19 cellular contexts compared by ENCODE assay signal in genomic region chr12:112798019-112798760, GRCh38. TPM values are rescaled to one million over a fixed set of nuclear protein-coding genes. Genes with fewer than 3 reads are reported as not detected.
DNase-seq lines count a peak whose midpoint lies in the region; ATAC-seq and TF ChIP-seq lines count a peak whose summit lies in the region.
"Had no signal": no experiment of that assay in that cellular context is flagged by ENCODE, and none has a peak within 500 bp of the region (broad histone marks: within the 10 kb centered on the region; RNA-seq: fewer than 3 reads in every experiment).

No MANE protein-coding gene starts in this region.

- H3K4me1 Mint-ChIP-seq in activated naive CD8-positive, alpha-beta T cell treated with anti-CD3 and anti-CD28 coated beads, Interleukin-2, amount 50 U/mL, for 24 hours: peaks cover 4% of the 10 kb centered on the region
- H3K4me1 Mint-ChIP-seq: activated CD4-positive, alpha-beta T cell treated with anti-CD3 and anti-CD28 coated beads, Interleukin-2, amount 10 ng/mL, durations not matched to agents 24 days and 14 days; activated naive CD4-positive, alpha-beta T cell treated with anti-CD3 and anti-CD28 coated beads, Interleukin-2, amount 10 ng/mL, durations not matched to agents 7 days and 5 days; B cell had no signal

- 25 to 50% methylated on average over 10 of the region's 10 CpGs for WGBS in sigmoid colon, 2 donors

- H3F3A ChIP-seq in neural cell (ENCODE audit: insufficient read depth, low read length, poor library complexity, severe bottlenecking): no peaks in the 10 kb centered on the region

- H3K9me3 Mint-ChIP-seq in activated naive CD8-positive, alpha-beta T cell treated with anti-CD3 and anti-CD28 coated beads, Interleukin-2, amount 50 U/mL, for 24 hours: no peaks in the 10 kb centered on the region
- H3K9me3 Mint-ChIP-seq: activated CD4-positive, alpha-beta T cell treated with anti-CD3 and anti-CD28 coated beads, Interleukin-2, amount 10 ng/mL, durations not matched to agents 24 days and 14 days; activated naive CD4-positive, alpha-beta T cell treated with anti-CD3 and anti-CD28 coated beads, Interleukin-2, amount 10 ng/mL, durations not matched to agents 7 days and 5 days; stimulated activated memory B cell treated with anti-CD40 and anti-IgM and Interleukin-4, amounts not matched to agents 10 μg/mL and 1 μg/mL and 100 μg/mL, for 72 hours had no signal

- H3K4me2 ChIP-seq in neural cell (ENCODE audit: low read length): no peak overlapping the region

- no peak overlapping the region for H3K4me3 Mint-ChIP-seq in activated naive CD8-positive, alpha-beta T cell treated with anti-CD3 and anti-CD28 coated beads, Interleukin-2, amount 50 U/mL, for 24 hours
- H3K4me3 Mint-ChIP-seq: activated CD4-positive, alpha-beta T cell treated with anti-CD3 and anti-CD28 coated beads, Interleukin-2, amount 10 ng/mL, durations not matched to agents 24 days and 14 days; activated naive CD4-positive, alpha-beta T cell treated with anti-CD3 and anti-CD28 coated beads, Interleukin-2, amount 10 ng/mL, durations not matched to agents 7 days and 5 days; B cell; stimulated activated memory B cell treated with anti-CD40 and anti-IgM and Interleukin-4, amounts not matched to agents 10 μg/mL and 1 μg/mL and 100 μg/mL, for 72 hours had no signal

- H4K20me1 ChIP-seq in neural cell (ENCODE audit: insufficient read depth): no peaks in the 10 kb centered on the region

- H3K36me3 ChIP-seq in neural cell (ENCODE audit: insufficient read depth, low read length): no peaks in the 10 kb centered on the region
- H3K36me3 ChIP-seq in sigmoid colon: no peaks in the 10 kb centered on the region
- H3K36me3 ChIP-seq: transverse colon had no signal

- no peaks in the 10 kb centered on the region for H3K79me2 ChIP-seq in neural cell (replicated peaks; ENCODE audit: insufficient read depth, low read length)
- H3K79me2 ChIP-seq: parathyroid adenoma had no signal

- H3K9me3 ChIP-seq in neural cell (ENCODE audit: low read length) (no peaks in the 10 kb centered on the region), sigmoid colon (no peaks in the 10 kb centered on the region)
- H3K9me3 ChIP-seq: body of pancreas, transverse colon had no signal

- no peaks in the 10 kb centered on the region for H3K4me1 ChIP-seq in sigmoid colon
- H3K4me1 ChIP-seq: body of pancreas, transverse colon had no signal

- no peak overlapping the region for H3K4me3 ChIP-seq in neural cell (ENCODE audit: low read length)
- no peak overlapping the region for H3K4me3 ChIP-seq in sigmoid colon
- H3K4me3 ChIP-seq: body of pancreas, transverse colon had no signal

- H3K9me2 ChIP-seq in neural cell (ENCODE audit: insufficient read depth, low read length): no peaks in the 10 kb centered on the region

- H3K27me3 Mint-ChIP-seq in activated naive CD8-positive, alpha-beta T cell treated with anti-CD3 and anti-CD28 coated beads, Interleukin-2, amount 50 U/mL, for 24 hours: peaks cover 38% of the 10 kb centered on the region

- TF ChIP-seq RAD21 in neural cell (conservative IDR thresholded peaks at IDR 0.05): no peak

- TF ChIP-seq EP300 in neural cell (conservative IDR thresholded peaks at IDR 0.05; ENCODE audit: poor library complexity, severe bottlenecking): peak; percentile 24
- TF ChIP-seq EP300 in sigmoid colon (IDR thresholded peaks at IDR 0.05): no peak

- H3K27me3 ChIP-seq in neural cell (ENCODE audit: insufficient read depth, low read depth, low read length) (peaks cover 20% of the 10 kb centered on the region), sigmoid colon (peaks cover 0 to 63% (median 10%) of the 10 kb centered on the region in 3 donors)
- H3K27me3 ChIP-seq: body of pancreas had no signal

- no peaks in the 10 kb centered on the region for H3K36me3 Mint-ChIP-seq in activated naive CD8-positive, alpha-beta T cell treated with anti-CD3 and anti-CD28 coated beads, Interleukin-2, amount 50 U/mL, for 24 hours (ENCODE audit: low read depth)
- H3K36me3 Mint-ChIP-seq: activated naive CD4-positive, alpha-beta T cell treated with anti-CD3 and anti-CD28 coated beads, Interleukin-2, amount 10 ng/mL, durations not matched to agents 7 days and 5 days; stimulated activated memory B cell treated with anti-CD40 and anti-IgM and Interleukin-4, amounts not matched to agents 10 μg/mL and 1 μg/mL and 100 μg/mL, for 72 hours had no signal

- no peak overlapping the region for H3K27ac Mint-ChIP-seq in activated naive CD8-positive, alpha-beta T cell treated with anti-CD3 and anti-CD28 coated beads, Interleukin-2, amount 50 U/mL, for 24 hours
- H3K27ac Mint-ChIP-seq: activated CD4-positive, alpha-beta T cell treated with anti-CD3 and anti-CD28 coated beads, Interleukin-2, amount 10 ng/mL, durations not matched to agents 24 days and 14 days; activated naive CD4-positive, alpha-beta T cell treated with anti-CD3 and anti-CD28 coated beads, Interleukin-2, amount 10 ng/mL, durations not matched to agents 7 days and 5 days; B cell; stimulated activated memory B cell treated with anti-CD40 and anti-IgM and Interleukin-4, amounts not matched to agents 10 μg/mL and 1 μg/mL and 100 μg/mL, for 72 hours had no signal

- H3K27ac ChIP-seq in neural cell (ENCODE audit: low read length): peak overlapping the region; percentile 60
- no peak overlapping the region for H3K27ac ChIP-seq in sigmoid colon
- H3K27ac ChIP-seq: body of pancreas, parathyroid adenoma, transverse colon had no signal

- no peak overlapping the region for H2AFZ ChIP-seq in neural cell (ENCODE audit: low read depth, low read length)
- H2AFZ ChIP-seq: parathyroid adenoma had no signal

- no peak for TF ChIP-seq CTCF in neural cell (IDR thresholded peaks at IDR 0.05; ENCODE audit: poor library complexity, severe bottlenecking)
- no peak for TF ChIP-seq CTCF in sigmoid colon (IDR thresholded peaks at IDR 0.05)

- intact Hi-C loops in sigmoid colon (cut with DNase I): no loop called here

- H3K9ac ChIP-seq in neural cell (ENCODE audit: low read length): peak overlapping the region; percentile 22
- H3K9ac ChIP-seq: parathyroid adenoma had no signal

- TF ChIP-seq POLR2A in sigmoid colon (IDR thresholded peaks at IDR 0.05): no peak

- no peak for ATAC-seq in activated naive CD8-positive, alpha-beta T cell treated with anti-CD3 and anti-CD28 coated beads, Interleukin-2, amount 50 U/mL, for 24 hours
- ATAC-seq: body of pancreas; HCT116; left cardiac atrium; stimulated activated memory B cell treated with anti-CD40 and anti-IgM and Interleukin-4, amounts not matched to agents 10 μg/mL and 1 μg/mL and 100 μg/mL, for 72 hours had no signal

- DNase-seq in GF-D8 (lab: John Stamatoyannopoulos, UW): peak; percentile 16
- peak; percentile 74 for DNase-seq in NCI-H446 treated with DMSO at 0.1 percent for 48 hours (lab: John Stamatoyannopoulos, UW)
- peak; percentile 74 for DNase-seq in cerebellum (ENCODE audit: low spot score)
- no peak for DNase-seq in activated naive CD8-positive, alpha-beta T cell treated with anti-CD3 and anti-CD28 coated beads, Interleukin-2, amount 50 U/mL, for 24 hours
- DNase-seq in hepatic stellate cell (ENCODE audit: low spot score): no peak
- DNase-seq in sigmoid colon: no peak
- no peak for DNase-seq in SK-N-DZ (ENCODE audit: low spot score)
- DNase-seq: activated CD4-positive, alpha-beta T cell treated with anti-CD3 and anti-CD28 coated beads, Interleukin-2, amount 10 ng/mL, durations not matched to agents 24 days and 14 days; activated naive CD4-positive, alpha-beta T cell treated with anti-CD3 and anti-CD28 coated beads, Interleukin-2, amount 10 ng/mL, durations not matched to agents 7 days and 5 days; body of pancreas; DMS 273 treated with DMSO at 0.1 percent for 48 hours; left cardiac atrium; small intestine; transverse colon had no signal

TF ChIP-seq in neural cell, 6 proteins besides CTCF, POLR2A, EP300 and RAD21:
- TF ChIP-seq POLR2AphosphoS5 (IDR thresholded peaks at IDR 0.05) (peak; percentile 36), EZH2 (IDR thresholded peaks at IDR 0.05; ENCODE audit: borderline replicate concordance, insufficient read depth, low read length, poor library complexity, severe bottlenecking) (no peak)
TF ChIP-seq in neural cell: peak in this region for 1.

RNA-seq across cellular contexts. Expression of gene RPH3A, which starts 6.6 kb away (rescaled TPM):
- total RNA-seq in cerebellum (14.2 TPM), sigmoid colon (under 1 TPM in 3 of 4 donors, not detected in 1; 0.14 to 0.71 (median 0.28) TPM)
- polyA plus RNA-seq in neural cell (2.9 and 6.7 TPM in 2 replicates), sigmoid colon (under 1 TPM in 1 of 3 donors, not detected in 2; 0.17 TPM)
- 4.4 and 8.6 TPM in 2 replicates for polyA minus RNA-seq in neural cell
- polyA plus RNA-seq in SK-N-DZ (2014; cell fraction: cytosol; rRNA removed): not detected in 2 replicates
- not detected in 2 replicates for polyA plus RNA-seq in SK-N-DZ (2014; cell fraction: nucleus; rRNA removed)
- total RNA-seq: activated CD4-positive, alpha-beta T cell treated with anti-CD3 and anti-CD28 coated beads, Interleukin-2, amount 10 ng/mL, durations not matched to agents 24 days and 14 days; B cell; body of pancreas had no signal

Comparison
In these comparisons a context has a peak if more than half of its experiments do, and no peak if none do; other contexts are left out.
1. DNase-seq: peak in GF-D8 (single experiment), NCI-H446 treated with DMSO at 0.1 percent for 48 hours (single experiment) and cerebellum (single experiment); none in activated naive CD8-positive, alpha-beta T cell treated with anti-CD3 and anti-CD28 coated beads, Interleukin-2, amount 50 U/mL, for 24 hours (single experiment), hepatic stellate cell (single experiment), sigmoid colon (single experiment) and SK-N-DZ (single experiment).